Comparison of ENCODE assay signal across 26 cellular contexts in genomic region chr2:178871536-178871935, GRCh38.
DNase-seq lines count a peak whose midpoint lies in the region; ATAC-seq, FAIRE-seq and TF ChIP-seq lines count a peak whose summit lies in the region.
"Had no signal": no experiment of that assay in that cellular context is flagged by ENCODE, and none has a peak within 500 bp of the region (broad histone marks: within the 10 kb centered on the region; RNA-seq: fewer than 3 reads in every experiment).

No MANE protein-coding gene starts in this region.

- H3K79me2 ChIP-seq in GM12878 (ENCODE audit: control insufficient read depth, insufficient read depth, low read length): no peaks in the 10 kb centered on the region

- POLR2A ChIA-PET in activated CD4-positive, alpha-beta T cell treated with anti-CD3 and anti-CD28 coated beads for 36 hours (lab: Charles Lee): no interaction called here
- POLR2A ChIA-PET in GM12878 (lab: Charles Lee): no interaction called here

- H3K4me1 ChIP-seq in GM12878 (ENCODE audit: control insufficient read depth, insufficient read depth, low read length): no peaks in the 10 kb centered on the region
- H3K4me1 ChIP-seq: SJSA1, upper lobe of left lung had no signal

- RAD21 ChIA-PET in GM12878 (lab: Charles Lee; ENCODE audit: unreplicated experiment): no interaction called here

- H3K27me3 Mint-ChIP-seq in activated CD4-positive, alpha-beta T cell treated with anti-CD3 and anti-CD28 coated beads for 36 hours: no peaks in the 10 kb centered on the region
- H3K27me3 Mint-ChIP-seq in natural killer cell treated with Interleukin-12 subunit alpha and Interleukin-12 subunit beta and Interleukin-15 and Interleukin-18, amount 100 ng/mL, for 72 hours: no peaks in the 10 kb centered on the region
- no peaks in the 10 kb centered on the region for H3K27me3 Mint-ChIP-seq in natural killer cell (ENCODE audit: low read depth in 2 of 2)
- H3K27me3 Mint-ChIP-seq: activated naive CD4-positive, alpha-beta T cell treated with anti-CD3 and anti-CD28 coated beads, Interleukin-2, amount 50 U/mL, for 24 hours; naive B cell; T-cell had no signal

- intact Hi-C loops in activated CD4-positive, alpha-beta T cell treated with anti-CD3 and anti-CD28 coated beads for 36 hours (cut with DNase I, micrococcal nuclease): no loop called here
- intact Hi-C loops in natural killer cell (cut with micrococcal nuclease): no loop called here
- intact Hi-C loops in GM12878 (cut with micrococcal nuclease; ENCODE audit: unreplicated experiment): no loop called here
- intact Hi-C loops in lower leg skin (cut with DNase I; ENCODE audit: low total_unique reads): no loop called here

- H2AFZ ChIP-seq in GM12878 (ENCODE audit: control insufficient read depth, low read depth, low read length): no peak overlapping the region

- no peak overlapping the region for H3K27ac ChIP-seq in GM12878 (ENCODE audit: control insufficient read depth, insufficient read depth)
- H3K27ac ChIP-seq: dorsolateral prefrontal cortex, SJSA1, skin epidermis, upper lobe of left lung had no signal

- ATAC-seq in activated CD4-positive, alpha-beta T cell treated with anti-CD3 and anti-CD28 coated beads for 36 hours: peak; percentile 58
- peak; percentile 61 to 78 for ATAC-seq in natural killer cell treated with Interleukin-12 subunit alpha and Interleukin-12 subunit beta and Interleukin-15 and Interleukin-18, amount 100 ng/mL, for 72 hours
- no peak for ATAC-seq in natural killer cell
- peak; percentile 55 for ATAC-seq in GM12878
- ATAC-seq in GM19463 (IDR thresholded peaks at IDR 0.05; ENCODE audit: unreplicated experiment): no peak
- ATAC-seq: K562 had no signal

- in situ Hi-C loops in GM12878 (cut with MboI): no loop called here

- no peak overlapping the region for H3K4me3 ChIP-seq in GM12878
- no peak overlapping the region for H3K4me3 ChIP-seq in lower leg skin (ENCODE audit: low read depth, poor library complexity, severe bottlenecking)
- H3K4me3 ChIP-seq: dorsolateral prefrontal cortex, K562, SJSA1, skin epidermis, upper lobe of left lung had no signal

- BruUV-seq in GM12878 (replicated peaks; lab: Mats Ljungman, UMichigan): no TSS peak

- SMC1A ChIA-PET in GM12878 (lab: Charles Lee; ENCODE audit: uncharacterized antibody, unreplicated experiment): interaction anchor here (1.0 to 1.2 kb wide), 3 partner anchors 9 to 258 kb away, joined by 3 to 5 read pairs (median 4); no protein-coding TSS in a partner anchor

- no peaks in the 10 kb centered on the region for H3K27me3 ChIP-seq in GM12878 (replicated peaks in 1 of 2; ENCODE audit: control insufficient read depth in 2 of 2, insufficient read depth in 2 of 2, low read length in 1 of 2)
- H3K27me3 ChIP-seq: dorsolateral prefrontal cortex, SJSA1, upper lobe of left lung had no signal

- no peak overlapping the region for H3K4me2 ChIP-seq in GM12878 (ENCODE audit: control insufficient read depth, insufficient read depth)

- H4K20me1 ChIP-seq in GM12878 (ENCODE audit: control insufficient read depth, insufficient read depth): no peaks in the 10 kb centered on the region

- no peaks in the 10 kb centered on the region for H3K36me3 Mint-ChIP-seq in activated CD4-positive, alpha-beta T cell treated with anti-CD3 and anti-CD28 coated beads for 36 hours (ENCODE audit: low read depth)
- no peaks in the 10 kb centered on the region for H3K36me3 Mint-ChIP-seq in natural killer cell treated with Interleukin-12 subunit alpha and Interleukin-12 subunit beta and Interleukin-15 and Interleukin-18, amount 100 ng/mL, for 72 hours
- H3K36me3 Mint-ChIP-seq in natural killer cell: no peaks in the 10 kb centered on the region
- H3K36me3 Mint-ChIP-seq: CD4-positive, alpha-beta memory T cell had no signal

- CTCF ChIA-PET in activated CD4-positive, alpha-beta T cell treated with anti-CD3 and anti-CD28 coated beads for 36 hours (lab: Charles Lee): no interaction called here
- CTCF ChIA-PET in GM12878 (lab: Yijun Ruan, JAX): interaction anchor here (0.7 to 1.8 kb wide), 3 partner anchors 11 to 258 kb away, joined by 3 to 4 read pairs (median 4); no protein-coding TSS in a partner anchor

- no peak for TF ChIP-seq CTCF in natural killer cell (IDR thresholded peaks at IDR 0.05)
- no peak for TF ChIP-seq CTCF in GM12878 (IDR thresholded peaks at IDR 0.05 in 2 of 3, conservative IDR thresholded peaks at IDR 0.05 in 1 of 3; ENCODE audit: control insufficient read depth in 2 of 3, extremely low read depth in 1 of 3, insufficient read depth in 1 of 3, low read depth in 3 of 3, low read length in 3 of 3)
- no peak for TF ChIP-seq CTCF in lower leg skin (IDR thresholded peaks at IDR 0.05)

- TF ChIP-seq RAD21 in GM12878 (IDR thresholded peaks at IDR 0.05; ENCODE audit: insufficient read depth, low read depth, low read length): no peak

- H3K36me3 ChIP-seq in GM12878 (ENCODE audit: control insufficient read depth in 2 of 2, insufficient read depth in 2 of 2, low read length in 1 of 2): no peaks in the 10 kb centered on the region
- H3K36me3 ChIP-seq: SJSA1, upper lobe of left lung had no signal

- no peak for DNase-seq in activated CD4-positive, alpha-beta T cell treated with anti-CD3 and anti-CD28 coated beads for 36 hours
- DNase-seq in activated CD4-positive, alpha-beta T cell treated with anti-CD3 and anti-CD28 coated beads, Interleukin-2, amount 50 U/mL, for 4 hours: no peak
- no peak for DNase-seq in natural killer cell treated with Interleukin-12 subunit alpha and Interleukin-12 subunit beta and Interleukin-15 and Interleukin-18, amount 100 ng/mL, for 72 hours (ENCODE audit: low spot score)
- DNase-seq in natural killer cell (no peak), GM12878 (ENCODE audit: low read depth, low spot score) (no peak), lower leg skin (ENCODE audit: low spot score in 2 of 2) (no peak), NK-92 (lab: John Stamatoyannopoulos, UW; ENCODE audit: unreplicated experiment) (no peak)
- DNase-seq: 8988T; activated CD4-positive, alpha-beta T cell treated with anti-CD3 and anti-CD28 coated beads, Interleukin-2, amount 50 U/mL, for 1 hour; CD4-positive, alpha-beta memory T cell; DMS 273 treated with DMSO at 0.1 percent for 48 hours; dorsolateral prefrontal cortex; MM.1S; naive B cell; NCI-H1417 treated with DMSO at 0.1 percent for 48 hours; NCI-H510A; NK-92 treated with Interleukin-12 subunit alpha and Interleukin-12 subunit beta, amount 100 ng/mL, for 24 hours; T-cell; upper lobe of left lung had no signal

- H3K27ac Mint-ChIP-seq in activated CD4-positive, alpha-beta T cell treated with anti-CD3 and anti-CD28 coated beads for 36 hours: no peak overlapping the region
- no peak overlapping the region for H3K27ac Mint-ChIP-seq in natural killer cell treated with Interleukin-12 subunit alpha and Interleukin-12 subunit beta and Interleukin-15 and Interleukin-18, amount 100 ng/mL, for 72 hours
- H3K27ac Mint-ChIP-seq in natural killer cell: no peak overlapping the region
- H3K27ac Mint-ChIP-seq: activated naive CD4-positive, alpha-beta T cell treated with anti-CD3 and anti-CD28 coated beads, Interleukin-2, amount 50 U/mL, for 24 hours; CD4-positive, alpha-beta memory T cell; T-cell had no signal

- H3K4me1 Mint-ChIP-seq in activated CD4-positive, alpha-beta T cell treated with anti-CD3 and anti-CD28 coated beads for 36 hours: peaks cover 12% of the 10 kb centered on the region
- H3K4me1 Mint-ChIP-seq in natural killer cell treated with Interleukin-12 subunit alpha and Interleukin-12 subunit beta and Interleukin-15 and Interleukin-18, amount 100 ng/mL, for 72 hours (ENCODE audit: low read depth in 2 of 2): peaks cover 3 to 6% of the 10 kb centered on the region in 2 donors
- no peaks in the 10 kb centered on the region for H3K4me1 Mint-ChIP-seq in natural killer cell
- H3K4me1 Mint-ChIP-seq: activated naive CD4-positive, alpha-beta T cell treated with anti-CD3 and anti-CD28 coated beads, Interleukin-2, amount 50 U/mL, for 24 hours; naive B cell had no signal

- WGBS in GM12878 (ENCODE audit: insufficient coverage, insufficient replicate concordance, low lambda C conversion rate, missing lambda C conversion rate): 7% methylated on average over 1 of the region's 1 CpG
- WGBS in lower leg skin, 2 donors: 95 to 97% methylated on average over 1 of the region's 1 CpG

- H3K4me3 Mint-ChIP-seq in activated CD4-positive, alpha-beta T cell treated with anti-CD3 and anti-CD28 coated beads for 36 hours: no peak overlapping the region
- H3K4me3 Mint-ChIP-seq in natural killer cell treated with Interleukin-12 subunit alpha and Interleukin-12 subunit beta and Interleukin-15 and Interleukin-18, amount 100 ng/mL, for 72 hours: no peak overlapping the region
- no peak overlapping the region for H3K4me3 Mint-ChIP-seq in natural killer cell
- H3K4me3 Mint-ChIP-seq: activated naive CD4-positive, alpha-beta T cell treated with anti-CD3 and anti-CD28 coated beads, Interleukin-2, amount 50 U/mL, for 24 hours; CD4-positive, alpha-beta memory T cell; naive B cell; T-cell had no signal

- no peak for FAIRE-seq in GM12878 (lab: Jason Lieb, UNC)
- FAIRE-seq: astrocyte, K562, RCC 7860 had no signal

- H3K9me3 Mint-ChIP-seq in activated CD4-positive, alpha-beta T cell treated with anti-CD3 and anti-CD28 coated beads for 36 hours (ENCODE audit: low read depth): no peaks in the 10 kb centered on the region
- H3K9me3 Mint-ChIP-seq in natural killer cell treated with Interleukin-12 subunit alpha and Interleukin-12 subunit beta and Interleukin-15 and Interleukin-18, amount 100 ng/mL, for 72 hours: no peaks in the 10 kb centered on the region
- H3K9me3 Mint-ChIP-seq in natural killer cell: no peaks in the 10 kb centered on the region
- H3K9me3 Mint-ChIP-seq: activated naive CD4-positive, alpha-beta T cell treated with anti-CD3 and anti-CD28 coated beads, Interleukin-2, amount 50 U/mL, for 24 hours; CD4-positive, alpha-beta memory T cell; naive B cell; T-cell had no signal

- TF ChIP-seq POLR2A in GM12878 (IDR thresholded peaks at IDR 0.05; ENCODE audit: low read depth, low read length) (no peak), lower leg skin (IDR thresholded peaks at IDR 0.05) (no peak)

- no peaks in the 10 kb centered on the region for H3K9me3 ChIP-seq in GM12878 (replicated peaks; ENCODE audit: control insufficient read depth, insufficient read depth, low read length)
- H3K9me3 ChIP-seq: SJSA1, upper lobe of left lung had no signal

- TF ChIP-seq EP300 in GM12878 (IDR thresholded peaks at IDR 0.05; ENCODE audit: borderline replicate concordance in 1 of 2, control insufficient read depth in 1 of 2, low read depth in 2 of 2, low read length in 2 of 2): no peak

- no peak overlapping the region for H3K9ac ChIP-seq in GM12878 (ENCODE audit: control insufficient read depth, insufficient read depth, low read length)

TF ChIP-seq in GM12878, 131 proteins besides CTCF, POLR2A, EP300 and RAD21 (continues in another document):
- TF ChIP-seq RUNX3 (IDR thresholded peaks at IDR 0.05; ENCODE audit: low read length) (peak; percentile 28; the same call in 1 of the 2 replicates), GABPA (IDR thresholded peaks at IDR 0.05; ENCODE audit: low read depth) (no peak), MEF2A (IDR thresholded peaks at IDR 0.05; ENCODE audit: insufficient read depth, low read depth, low read length) (no peak)

Comparison
In these comparisons a context has a peak if more than half of its experiments do, and no peak if none do; other contexts are left out.
1. ATAC-seq: peak in activated CD4-positive, alpha-beta T cell treated with anti-CD3 and anti-CD28 coated beads for 36 hours (single experiment), natural killer cell treated with Interleukin-12 subunit alpha and Interleukin-12 subunit beta and Interleukin-15 and Interleukin-18, amount 100 ng/mL, for 72 hours (2 of 2) and GM12878 (single experiment); none in natural killer cell (0 of 3) and GM19463 (single experiment).